Comparison of ENCODE assay signal across 14 cellular contexts in the genomic region with DNA sequence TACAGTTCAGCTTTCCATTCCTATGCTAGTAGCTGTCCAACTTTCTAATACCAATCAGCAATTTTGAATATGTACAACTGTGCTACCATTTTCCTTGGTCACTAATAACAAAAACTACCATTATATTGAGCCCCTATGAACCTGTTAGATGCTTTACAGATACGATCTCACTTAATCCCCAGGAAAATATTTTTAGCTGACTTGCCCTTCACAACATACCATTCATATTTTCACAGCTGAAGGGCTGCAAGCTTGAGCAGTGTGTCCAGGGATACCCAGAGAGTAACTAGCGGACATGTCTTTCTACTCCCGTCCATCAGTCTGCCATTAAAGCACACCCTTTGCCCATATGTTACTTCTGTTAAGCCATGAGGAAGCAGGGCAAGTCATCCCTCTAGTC.
A peak's percentile ranks its signal among the peaks of the same experiment; 100 is the strongest.
DNase-seq lines count a peak whose midpoint lies in the region; ATAC-seq and TF ChIP-seq lines count a peak whose summit lies in the region.
"Had no signal": no experiment of that assay in that cellular context is flagged by ENCODE, and none has a peak within 500 bp of the region (broad histone marks: within the 10 kb centered on the region; RNA-seq: fewer than 3 reads in every experiment).

No MANE protein-coding gene starts in this region.

- H3K36me3 ChIP-seq in right lobe of liver (no peaks in the 10 kb centered on the region), spleen (no peaks in the 10 kb centered on the region)

- ATAC-seq in right lobe of liver (no peak), GM21526 (IDR thresholded peaks at IDR 0.05; ENCODE audit: low FRiP score, unreplicated experiment) (no peak)

- no peak for TF ChIP-seq EP300 in Ishikawa (IDR thresholded peaks at IDR 0.05; ENCODE audit: borderline replicate concordance)

- TF ChIP-seq POLR2A in right lobe of liver (IDR thresholded peaks at IDR 0.05) (no peak), spleen (IDR thresholded peaks at IDR 0.05) (no peak)

- no peak for TF ChIP-seq RAD21 in Ishikawa (IDR thresholded peaks at IDR 0.05; ENCODE audit: low read depth)

- peak overlapping the region; percentile 68 to 96 (median 87) for H3K27ac Mint-ChIP-seq in CD14-positive monocyte
- H3K27ac Mint-ChIP-seq: CD4-positive, CD25-positive, alpha-beta regulatory T cell had no signal

- H3K9me3 ChIP-seq in right lobe of liver (no peaks in the 10 kb centered on the region), spleen (no peaks in the 10 kb centered on the region)

- TF ChIP-seq CTCF in CD14-positive monocyte (IDR thresholded peaks at IDR 0.05) (no peak), right lobe of liver (IDR thresholded peaks at IDR 0.05) (no peak), spleen (IDR thresholded peaks at IDR 0.05 in 8 of 11, conservative IDR thresholded peaks at IDR 0.05 in 3 of 11) (no peak)

- 90% methylated on average over 2 of the region's 3 CpGs for WGBS in right lobe of liver (ENCODE audit: insufficient coverage, low coverage, low lambda C conversion rate, missing lambda C conversion rate)
- WGBS in spleen, 5 donors = 74 to 86% (median 80%) methylated on average over 3 of the region's 3 CpGs

- H3K36me3 Mint-ChIP-seq in CD14-positive monocyte = no peaks in the 10 kb centered on the region
- H3K36me3 Mint-ChIP-seq: CD4-positive, CD25-positive, alpha-beta regulatory T cell had no signal

- H3K4me3 ChIP-seq in right lobe of liver = no peak overlapping the region
- H3K4me3 ChIP-seq in spleen = no peak overlapping the region
- H3K4me3 ChIP-seq: SK-N-MC had no signal

- H3K4me1 ChIP-seq in right lobe of liver = peaks cover 0 to 71% (median 28%) of the 10 kb centered on the region in 4 donors
- peaks cover 0 to 14% (median 0%) of the 10 kb centered on the region in 6 donors for H3K4me1 ChIP-seq in spleen

- H3K4me1 Mint-ChIP-seq in CD14-positive monocyte = peaks cover 62% of the 10 kb centered on the region
- H3K4me1 Mint-ChIP-seq: CD4-positive, CD25-positive, alpha-beta regulatory T cell had no signal

- peaks cover 0 to 4% (median 0%) of the 10 kb centered on the region in 7 donors for H3K9me3 Mint-ChIP-seq in CD14-positive monocyte

- peak overlapping the region in 1 of 2 donors; percentile 35 for H3K4me3 Mint-ChIP-seq in CD14-positive monocyte
- H3K4me3 Mint-ChIP-seq: CD4-positive, CD25-positive, alpha-beta regulatory T cell had no signal

- intact Hi-C loops in CD14-positive monocyte (cut with micrococcal nuclease) (no loop called here), right lobe of liver (cut with DNase I) (no loop called here), spleen (cut with DNase I; ENCODE audit: low total_unique reads) (no loop called here)

- peak overlapping the region in 2 of 3 donors; percentile 23 to 84 for H3K27ac ChIP-seq in right lobe of liver
- peak overlapping the region in 5 of 8 donors; percentile 34 to 72 (median 62) for H3K27ac ChIP-seq in spleen
- no peak overlapping the region for H3K27ac ChIP-seq in caudate nucleus (ENCODE audit: low read depth, low read length)
- H3K27ac ChIP-seq: SK-N-MC had no signal

- peaks cover 0 to 2% (median 0%) of the 10 kb centered on the region in 3 donors for H3K27me3 Mint-ChIP-seq in CD14-positive monocyte (ENCODE audit: low read depth in 3 of 3)

- H3K27me3 ChIP-seq in right lobe of liver (no peaks in the 10 kb centered on the region), spleen (replicated peaks in 1 of 7) (peaks cover 0 to 14% (median 0%) of the 10 kb centered on the region in 7 donors)

- DNase-seq in CD14-positive monocyte (ENCODE audit: low spot score) (no peak), right lobe of liver (no peak), spleen (no peak), NCI-H345 (lab: John Stamatoyannopoulos, UW) (no peak), caudate nucleus (lab: John Stamatoyannopoulos, UW) (no peak)
- DNase-seq: Calu3; CD4-positive, CD25-positive, alpha-beta regulatory T cell; DMS53; NCI-H1092 treated with DMSO at 0.1 percent for 48 hours; NCI-H2081 treated with DMSO at 0.1 percent for 48 hours; NCI-H524 had no signal

TF ChIP-seq in Ishikawa, 13 proteins besides CTCF, POLR2A, EP300 and RAD21:
- TF ChIP-seq, protein P1, sequence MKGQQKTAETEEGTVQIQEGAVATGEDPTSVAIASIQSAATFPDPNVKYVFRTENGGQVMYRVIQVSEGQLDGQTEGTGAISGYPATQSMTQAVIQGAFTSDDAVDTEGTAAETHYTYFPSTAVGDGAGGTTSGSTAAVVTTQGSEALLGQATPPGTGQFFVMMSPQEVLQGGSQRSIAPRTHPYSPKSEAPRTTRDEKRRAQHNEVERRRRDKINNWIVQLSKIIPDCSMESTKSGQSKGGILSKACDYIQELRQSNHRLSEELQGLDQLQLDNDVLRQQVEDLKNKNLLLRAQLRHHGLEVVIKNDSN (IDR thresholded peaks at IDR 0.05) = no peak
- TF ChIP-seq, protein P2, sequence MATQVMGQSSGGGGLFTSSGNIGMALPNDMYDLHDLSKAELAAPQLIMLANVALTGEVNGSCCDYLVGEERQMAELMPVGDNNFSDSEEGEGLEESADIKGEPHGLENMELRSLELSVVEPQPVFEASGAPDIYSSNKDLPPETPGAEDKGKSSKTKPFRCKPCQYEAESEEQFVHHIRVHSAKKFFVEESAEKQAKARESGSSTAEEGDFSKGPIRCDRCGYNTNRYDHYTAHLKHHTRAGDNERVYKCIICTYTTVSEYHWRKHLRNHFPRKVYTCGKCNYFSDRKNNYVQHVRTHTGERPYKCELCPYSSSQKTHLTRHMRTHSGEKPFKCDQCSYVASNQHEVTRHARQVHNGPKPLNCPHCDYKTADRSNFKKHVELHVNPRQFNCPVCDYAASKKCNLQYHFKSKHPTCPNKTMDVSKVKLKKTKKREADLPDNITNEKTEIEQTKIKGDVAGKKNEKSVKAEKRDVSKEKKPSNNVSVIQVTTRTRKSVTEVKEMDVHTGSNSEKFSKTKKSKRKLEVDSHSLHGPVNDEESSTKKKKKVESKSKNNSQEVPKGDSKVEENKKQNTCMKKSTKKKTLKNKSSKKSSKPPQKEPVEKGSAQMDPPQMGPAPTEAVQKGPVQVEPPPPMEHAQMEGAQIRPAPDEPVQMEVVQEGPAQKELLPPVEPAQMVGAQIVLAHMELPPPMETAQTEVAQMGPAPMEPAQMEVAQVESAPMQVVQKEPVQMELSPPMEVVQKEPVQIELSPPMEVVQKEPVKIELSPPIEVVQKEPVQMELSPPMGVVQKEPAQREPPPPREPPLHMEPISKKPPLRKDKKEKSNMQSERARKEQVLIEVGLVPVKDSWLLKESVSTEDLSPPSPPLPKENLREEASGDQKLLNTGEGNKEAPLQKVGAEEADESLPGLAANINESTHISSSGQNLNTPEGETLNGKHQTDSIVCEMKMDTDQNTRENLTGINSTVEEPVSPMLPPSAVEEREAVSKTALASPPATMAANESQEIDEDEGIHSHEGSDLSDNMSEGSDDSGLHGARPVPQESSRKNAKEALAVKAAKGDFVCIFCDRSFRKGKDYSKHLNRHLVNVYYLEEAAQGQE (IDR thresholded peaks at IDR 0.05; ENCODE audit: low read depth) = peak; percentile 30; the same call in 1 of the 2 replicates
- peak; percentile 27; the same call in 1 of the 2 replicates for TF ChIP-seq TEAD4 (IDR thresholded peaks at IDR 0.05)
